1 cellular context compared by ENCODE assay signal in the genomic region with DNA sequence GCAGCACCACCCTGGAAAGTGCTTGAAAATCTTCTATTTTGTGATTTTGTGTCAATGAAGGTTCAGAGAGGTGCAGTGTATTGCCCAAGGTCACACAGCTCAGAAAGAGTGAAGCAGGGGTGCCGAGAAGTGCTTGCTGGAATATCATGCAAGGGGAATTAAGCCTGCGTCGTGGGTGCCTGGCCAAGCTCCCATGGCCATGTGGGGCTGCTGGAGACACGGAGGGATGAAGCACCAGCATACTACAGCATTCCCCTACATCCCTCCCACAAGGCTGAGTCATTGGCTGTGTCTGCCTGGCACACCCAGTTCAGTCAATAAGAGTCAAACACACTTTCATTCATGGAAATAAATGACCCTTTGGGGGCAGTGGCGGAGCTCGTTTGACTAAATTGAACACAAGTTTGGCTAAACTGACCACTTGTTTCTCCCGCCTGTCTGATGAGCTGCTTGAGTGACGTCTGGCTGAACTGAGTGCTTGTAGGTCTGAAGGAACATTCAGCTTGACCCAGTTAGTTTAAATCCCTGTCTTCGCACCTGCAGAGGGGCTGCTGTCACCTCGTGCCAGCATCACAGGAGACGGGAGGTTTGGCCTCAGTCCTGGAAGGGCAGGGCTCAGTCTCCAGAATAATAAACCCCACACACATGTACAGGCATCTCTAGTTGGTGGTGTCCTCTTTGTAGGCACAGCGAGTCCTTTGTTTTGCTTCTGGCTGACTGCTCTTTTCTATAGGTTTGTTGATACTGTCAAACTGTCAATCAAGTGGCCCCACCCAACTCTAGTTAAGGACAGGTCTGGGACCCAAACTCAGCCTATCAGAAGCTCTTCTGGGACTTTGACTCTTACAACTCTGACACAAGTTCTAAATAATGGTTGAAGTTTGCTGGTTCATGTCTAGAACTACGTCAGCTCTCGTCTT.
TF ChIP-seq lines count a peak whose summit lies in the region.

No MANE protein-coding gene starts in this region.

TF ChIP-seq in IMR-90, 13 proteins besides CTCF, POLR2A, EP300 and RAD21 (continued from another document):
- no peak for TF ChIP-seq CHD1 (IDR thresholded peaks at IDR 0.05; ENCODE audit: low read depth, low read length)
- TF ChIP-seq CEBPB (IDR thresholded peaks at IDR 0.05; ENCODE audit: low read depth, low read length) = no peak
- TF ChIP-seq SMC3 (IDR thresholded peaks at IDR 0.05; ENCODE audit: low read depth, low read length) = peak; percentile 36
- peak; percentile 86 for TF ChIP-seq MXI1 (IDR thresholded peaks at IDR 0.05; ENCODE audit: borderline replicate concordance, low read depth, low read length)
- peak; percentile 67; the same call in 1 of the 2 replicates for TF ChIP-seq MAZ (IDR thresholded peaks at IDR 0.05; ENCODE audit: borderline replicate concordance, low read depth, low read length)
